In genomic region chr1:74531807-74532206, GRCh38 we compare ENCODE assay signal across 19 cellular contexts.
"Had no signal": no experiment of that assay in that cellular context is flagged by ENCODE, and none has a peak within 500 bp of the region (broad histone marks: within the 10 kb centered on the region; RNA-seq: fewer than 3 reads in every experiment).

No MANE protein-coding gene starts in this region.

- H3K27ac ChIP-seq: colonic mucosa, heart right ventricle, ovary, prostate gland, thoracic aorta had no signal

- DNase-seq: activated CD4-positive, alpha-beta memory T cell treated with anti-CD3 and anti-CD28 coated beads for 36 hours; activated CD4-positive, alpha-beta T cell treated with anti-CD3 and anti-CD28 coated beads for 4 hours; activated CD4-positive, CD25-positive, alpha-beta regulatory T cell; activated effector memory CD4-positive, alpha-beta T cell treated with Interleukin-2 at 50 U/mL for 16 hours; activated naive CD4-positive, alpha-beta T cell treated with anti-CD3 and anti-CD28 coated beads for 36 hours; activated naive CD8-positive, alpha-beta T cell treated with anti-CD3 and anti-CD28 coated beads, Interleukin-2, amount 10 ng/mL, durations not matched to agents 7 days and 5 days; activated T-cell treated with anti-CD3 and anti-CD28 coated beads, Interleukin-2, amount 50 U/mL, for 48 hours; amygdala; colonic mucosa; endodermal cell; heart right ventricle; islet precursor cell; left cardiac atrium; midbrain; ovary; stimulated activated CD4-positive, alpha-beta T cell treated with anti-CD3 and anti-CD28 coated beads, Interleukin-4, amount 100 ng/mL, for 1 hour; stimulated activated naive CD4-positive, alpha-beta T cell had no signal
